ENCODE assay signal across 1 cellular context in the genomic region with DNA sequence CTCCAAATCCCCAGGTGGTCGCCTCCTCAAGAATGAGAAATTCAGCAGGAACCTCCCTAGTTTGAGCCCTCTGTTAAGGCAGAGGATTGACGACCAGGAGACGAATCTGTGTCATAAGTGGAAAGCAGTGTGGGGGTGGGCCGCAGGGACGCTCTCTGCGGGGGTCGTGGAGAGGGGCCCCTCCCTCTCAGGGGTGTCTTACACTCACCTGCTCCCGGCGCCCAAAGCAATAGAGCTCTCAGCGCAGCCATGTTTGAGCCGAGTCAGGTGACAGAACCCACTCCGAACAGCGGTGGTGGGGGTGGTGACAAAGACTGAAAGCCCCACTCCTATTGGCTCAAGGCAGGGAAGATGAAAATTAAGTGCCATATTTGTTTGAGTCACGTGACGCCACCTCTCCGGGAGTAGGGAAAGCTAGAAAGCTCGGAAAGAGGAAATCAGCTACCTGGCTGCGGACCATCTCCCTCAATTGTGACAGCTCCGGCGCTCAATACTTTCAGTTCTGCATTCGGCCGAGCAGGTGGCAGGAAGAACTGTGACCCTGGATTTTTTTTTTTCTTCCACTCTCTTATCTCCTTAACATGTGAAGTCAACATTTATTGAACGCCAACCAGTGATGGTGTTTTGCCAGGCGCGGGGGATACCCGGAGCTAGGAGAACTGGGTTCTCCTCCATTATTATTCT.
A peak's percentile ranks its signal among the peaks of the same experiment; 100 is the strongest.
TF ChIP-seq lines count a peak whose summit lies in the region.

A gene (minus strand): TSS at position 265 of the 684 bp plus-strand sequence. CDS start 627 bp downstream, outside the sequence.

TF ChIP-seq in HepG2, 621 proteins besides CTCF, POLR2A, EP300 and RAD21 (continued from another document and continues in another):
- TF ChIP-seq, protein P1, sequence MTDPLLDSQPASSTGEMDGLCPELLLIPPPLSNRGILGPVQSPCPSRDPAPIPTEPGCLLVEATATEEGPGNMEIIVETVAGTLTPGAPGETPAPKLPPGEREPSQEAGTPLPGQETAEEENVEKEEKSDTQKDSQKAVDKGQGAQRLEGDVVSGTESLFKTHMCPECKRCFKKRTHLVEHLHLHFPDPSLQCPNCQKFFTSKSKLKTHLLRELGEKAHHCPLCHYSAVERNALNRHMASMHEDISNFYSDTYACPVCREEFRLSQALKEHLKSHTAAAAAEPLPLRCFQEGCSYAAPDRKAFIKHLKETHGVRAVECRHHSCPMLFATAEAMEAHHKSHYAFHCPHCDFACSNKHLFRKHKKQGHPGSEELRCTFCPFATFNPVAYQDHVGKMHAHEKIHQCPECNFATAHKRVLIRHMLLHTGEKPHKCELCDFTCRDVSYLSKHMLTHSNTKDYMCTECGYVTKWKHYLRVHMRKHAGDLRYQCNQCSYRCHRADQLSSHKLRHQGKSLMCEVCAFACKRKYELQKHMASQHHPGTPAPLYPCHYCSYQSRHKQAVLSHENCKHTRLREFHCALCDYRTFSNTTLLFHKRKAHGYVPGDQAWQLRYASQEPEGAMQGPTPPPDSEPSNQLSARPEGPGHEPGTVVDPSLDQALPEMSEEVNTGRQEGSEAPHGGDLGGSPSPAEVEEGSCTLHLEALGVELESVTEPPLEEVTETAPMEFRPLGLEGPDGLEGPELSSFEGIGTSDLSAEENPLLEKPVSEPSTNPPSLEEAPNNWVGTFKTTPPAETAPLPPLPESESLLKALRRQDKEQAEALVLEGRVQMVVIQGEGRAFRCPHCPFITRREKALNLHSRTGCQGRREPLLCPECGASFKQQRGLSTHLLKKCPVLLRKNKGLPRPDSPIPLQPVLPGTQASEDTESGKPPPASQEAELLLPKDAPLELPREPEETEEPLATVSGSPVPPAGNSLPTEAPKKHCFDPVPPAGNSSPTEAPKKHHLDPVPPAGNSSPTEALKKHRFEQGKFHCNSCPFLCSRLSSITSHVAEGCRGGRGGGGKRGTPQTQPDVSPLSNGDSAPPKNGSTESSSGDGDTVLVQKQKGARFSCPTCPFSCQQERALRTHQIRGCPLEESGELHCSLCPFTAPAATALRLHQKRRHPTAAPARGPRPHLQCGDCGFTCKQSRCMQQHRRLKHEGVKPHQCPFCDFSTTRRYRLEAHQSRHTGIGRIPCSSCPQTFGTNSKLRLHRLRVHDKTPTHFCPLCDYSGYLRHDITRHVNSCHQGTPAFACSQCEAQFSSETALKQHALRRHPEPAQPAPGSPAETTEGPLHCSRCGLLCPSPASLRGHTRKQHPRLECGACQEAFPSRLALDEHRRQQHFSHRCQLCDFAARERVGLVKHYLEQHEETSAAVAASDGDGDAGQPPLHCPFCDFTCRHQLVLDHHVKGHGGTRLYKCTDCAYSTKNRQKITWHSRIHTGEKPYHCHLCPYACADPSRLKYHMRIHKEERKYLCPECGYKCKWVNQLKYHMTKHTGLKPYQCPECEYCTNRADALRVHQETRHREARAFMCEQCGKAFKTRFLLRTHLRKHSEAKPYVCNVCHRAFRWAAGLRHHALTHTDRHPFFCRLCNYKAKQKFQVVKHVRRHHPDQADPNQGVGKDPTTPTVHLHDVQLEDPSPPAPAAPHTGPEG (CRISPR knock-in tag; IDR thresholded peaks at IDR 0.05), result no peak
- no peak for TF ChIP-seq SAFB2 (CRISPR knock-in tag; IDR thresholded peaks at IDR 0.05; ENCODE audit: borderline replicate concordance, low read depth)
- TF ChIP-seq, protein P2, sequence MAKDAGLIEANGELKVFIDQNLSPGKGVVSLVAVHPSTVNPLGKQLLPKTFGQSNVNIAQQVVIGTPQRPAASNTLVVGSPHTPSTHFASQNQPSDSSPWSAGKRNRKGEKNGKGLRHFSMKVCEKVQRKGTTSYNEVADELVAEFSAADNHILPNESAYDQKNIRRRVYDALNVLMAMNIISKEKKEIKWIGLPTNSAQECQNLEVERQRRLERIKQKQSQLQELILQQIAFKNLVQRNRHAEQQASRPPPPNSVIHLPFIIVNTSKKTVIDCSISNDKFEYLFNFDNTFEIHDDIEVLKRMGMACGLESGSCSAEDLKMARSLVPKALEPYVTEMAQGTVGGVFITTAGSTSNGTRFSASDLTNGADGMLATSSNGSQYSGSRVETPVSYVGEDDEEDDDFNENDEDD (CRISPR knock-in tag; IDR thresholded peaks at IDR 0.05; ENCODE audit: borderline replicate concordance), result no peak
- no peak for TF ChIP-seq KLF12 (CRISPR knock-in tag; IDR thresholded peaks at IDR 0.05; ENCODE audit: borderline replicate concordance)
- TF ChIP-seq, protein P3, sequence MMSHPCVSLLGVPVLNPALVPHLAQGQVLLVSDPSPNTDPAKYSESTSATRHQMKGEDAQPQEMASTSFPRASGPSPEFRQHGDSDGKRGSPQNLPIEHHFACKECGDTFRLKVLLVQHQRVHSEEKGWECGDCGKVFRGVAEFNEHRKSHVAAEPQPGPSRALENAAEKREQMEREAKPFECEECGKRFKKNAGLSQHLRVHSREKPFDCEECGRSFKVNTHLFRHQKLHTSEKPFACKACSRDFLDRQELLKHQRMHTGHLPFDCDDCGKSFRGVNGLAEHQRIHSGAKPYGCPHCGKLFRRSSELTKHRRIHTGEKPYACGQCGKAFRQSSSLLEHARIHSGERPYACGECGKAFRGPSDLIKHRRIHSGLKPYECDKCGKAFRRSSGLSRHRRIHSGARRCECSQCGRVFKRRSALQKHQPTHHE (CRISPR knock-in tag; IDR thresholded peaks at IDR 0.05; ENCODE audit: borderline replicate concordance), result no peak
- TF ChIP-seq ZFX (CRISPR knock-in tag; IDR thresholded peaks at IDR 0.05; ENCODE audit: low read depth), result no peak
- TF ChIP-seq FOSL2 (CRISPR knock-in tag; IDR thresholded peaks at IDR 0.05), result no peak
- no peak for TF ChIP-seq PCBP2 (optimal IDR thresholded peaks at IDR 0.05; ENCODE audit: low read depth, low read length, poor library complexity, severe bottlenecking)
- peak; percentile 76 for TF ChIP-seq ATF1 (CRISPR knock-in tag; IDR thresholded peaks at IDR 0.05)
- TF ChIP-seq GTF2F1 (IDR thresholded peaks at IDR 0.05; ENCODE audit: low read length), result peak; percentile 89; the same call in 1 of the 2 replicates
- TF ChIP-seq NCOA1 (CRISPR knock-in tag; IDR thresholded peaks at IDR 0.05), result no peak
- no peak for TF ChIP-seq TOPORS (CRISPR knock-in tag; IDR thresholded peaks at IDR 0.05)
- TF ChIP-seq GATAD2A (CRISPR knock-in tag; IDR thresholded peaks at IDR 0.05), result peak; percentile 48
- no peak for TF ChIP-seq ZNF615 (CRISPR knock-in tag; IDR thresholded peaks at IDR 0.05; ENCODE audit: borderline replicate concordance)
- no peak for TF ChIP-seq SMAD1 (CRISPR knock-in tag; IDR thresholded peaks at IDR 0.05; ENCODE audit: borderline replicate concordance, low read depth)
- TF ChIP-seq MAFF (IDR thresholded peaks at IDR 0.05; ENCODE audit: low read depth, low read length), result no peak
- TF ChIP-seq ZNF672 (CRISPR knock-in tag; IDR thresholded peaks at IDR 0.05), result no peak
- TF ChIP-seq CCDC6 (CRISPR knock-in tag; IDR thresholded peaks at IDR 0.05), result no peak
- no peak for TF ChIP-seq SKI (IDR thresholded peaks at IDR 0.05; ENCODE audit: partially characterized antibody)
- TF ChIP-seq JUND (CRISPR knock-in tag; IDR thresholded peaks at IDR 0.05), result no peak
- TF ChIP-seq HNRNPK (IDR thresholded peaks at IDR 0.05; ENCODE audit: low read depth, low read length, poor library complexity, severe bottlenecking), result no peak
- no peak for TF ChIP-seq ZNF383 (CRISPR knock-in tag; IDR thresholded peaks at IDR 0.05; ENCODE audit: borderline replicate concordance)
- no peak for TF ChIP-seq RFX1 (IDR thresholded peaks at IDR 0.05)
- TF ChIP-seq ZNF12 (CRISPR knock-in tag; IDR thresholded peaks at IDR 0.05), result 0 out of 2 replicates have a peak, but pooled peaks have one; percentile 17
- no peak for TF ChIP-seq ZNF138 (CRISPR knock-in tag; IDR thresholded peaks at IDR 0.05; ENCODE audit: low read depth)
- TF ChIP-seq, protein P4, sequence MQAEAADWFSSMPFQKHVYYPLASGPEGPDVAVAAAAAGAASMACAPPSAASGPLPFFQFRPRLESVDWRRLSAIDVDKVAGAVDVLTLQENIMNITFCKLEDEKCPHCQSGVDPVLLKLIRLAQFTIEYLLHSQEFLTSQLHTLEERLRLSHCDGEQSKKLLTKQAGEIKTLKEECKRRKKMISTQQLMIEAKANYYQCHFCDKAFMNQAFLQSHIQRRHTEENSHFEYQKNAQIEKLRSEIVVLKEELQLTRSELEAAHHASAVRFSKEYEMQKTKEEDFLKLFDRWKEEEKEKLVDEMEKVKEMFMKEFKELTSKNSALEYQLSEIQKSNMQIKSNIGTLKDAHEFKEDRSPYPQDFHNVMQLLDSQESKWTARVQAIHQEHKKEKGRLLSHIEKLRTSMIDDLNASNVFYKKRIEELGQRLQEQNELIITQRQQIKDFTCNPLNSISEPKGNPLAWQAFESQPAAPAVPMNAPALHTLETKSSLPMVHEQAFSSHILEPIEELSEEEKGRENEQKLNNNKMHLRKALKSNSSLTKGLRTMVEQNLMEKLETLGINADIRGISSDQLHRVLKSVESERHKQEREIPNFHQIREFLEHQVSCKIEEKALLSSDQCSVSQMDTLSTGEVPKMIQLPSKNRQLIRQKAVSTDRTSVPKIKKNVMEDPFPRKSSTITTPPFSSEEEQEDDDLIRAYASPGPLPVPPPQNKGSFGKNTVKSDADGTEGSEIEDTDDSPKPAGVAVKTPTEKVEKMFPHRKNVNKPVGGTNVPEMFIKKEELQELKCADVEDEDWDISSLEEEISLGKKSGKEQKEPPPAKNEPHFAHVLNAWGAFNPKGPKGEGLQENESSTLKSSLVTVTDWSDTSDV (CRISPR knock-in tag; IDR thresholded peaks at IDR 0.05), result no peak
- TF ChIP-seq, protein P5, sequence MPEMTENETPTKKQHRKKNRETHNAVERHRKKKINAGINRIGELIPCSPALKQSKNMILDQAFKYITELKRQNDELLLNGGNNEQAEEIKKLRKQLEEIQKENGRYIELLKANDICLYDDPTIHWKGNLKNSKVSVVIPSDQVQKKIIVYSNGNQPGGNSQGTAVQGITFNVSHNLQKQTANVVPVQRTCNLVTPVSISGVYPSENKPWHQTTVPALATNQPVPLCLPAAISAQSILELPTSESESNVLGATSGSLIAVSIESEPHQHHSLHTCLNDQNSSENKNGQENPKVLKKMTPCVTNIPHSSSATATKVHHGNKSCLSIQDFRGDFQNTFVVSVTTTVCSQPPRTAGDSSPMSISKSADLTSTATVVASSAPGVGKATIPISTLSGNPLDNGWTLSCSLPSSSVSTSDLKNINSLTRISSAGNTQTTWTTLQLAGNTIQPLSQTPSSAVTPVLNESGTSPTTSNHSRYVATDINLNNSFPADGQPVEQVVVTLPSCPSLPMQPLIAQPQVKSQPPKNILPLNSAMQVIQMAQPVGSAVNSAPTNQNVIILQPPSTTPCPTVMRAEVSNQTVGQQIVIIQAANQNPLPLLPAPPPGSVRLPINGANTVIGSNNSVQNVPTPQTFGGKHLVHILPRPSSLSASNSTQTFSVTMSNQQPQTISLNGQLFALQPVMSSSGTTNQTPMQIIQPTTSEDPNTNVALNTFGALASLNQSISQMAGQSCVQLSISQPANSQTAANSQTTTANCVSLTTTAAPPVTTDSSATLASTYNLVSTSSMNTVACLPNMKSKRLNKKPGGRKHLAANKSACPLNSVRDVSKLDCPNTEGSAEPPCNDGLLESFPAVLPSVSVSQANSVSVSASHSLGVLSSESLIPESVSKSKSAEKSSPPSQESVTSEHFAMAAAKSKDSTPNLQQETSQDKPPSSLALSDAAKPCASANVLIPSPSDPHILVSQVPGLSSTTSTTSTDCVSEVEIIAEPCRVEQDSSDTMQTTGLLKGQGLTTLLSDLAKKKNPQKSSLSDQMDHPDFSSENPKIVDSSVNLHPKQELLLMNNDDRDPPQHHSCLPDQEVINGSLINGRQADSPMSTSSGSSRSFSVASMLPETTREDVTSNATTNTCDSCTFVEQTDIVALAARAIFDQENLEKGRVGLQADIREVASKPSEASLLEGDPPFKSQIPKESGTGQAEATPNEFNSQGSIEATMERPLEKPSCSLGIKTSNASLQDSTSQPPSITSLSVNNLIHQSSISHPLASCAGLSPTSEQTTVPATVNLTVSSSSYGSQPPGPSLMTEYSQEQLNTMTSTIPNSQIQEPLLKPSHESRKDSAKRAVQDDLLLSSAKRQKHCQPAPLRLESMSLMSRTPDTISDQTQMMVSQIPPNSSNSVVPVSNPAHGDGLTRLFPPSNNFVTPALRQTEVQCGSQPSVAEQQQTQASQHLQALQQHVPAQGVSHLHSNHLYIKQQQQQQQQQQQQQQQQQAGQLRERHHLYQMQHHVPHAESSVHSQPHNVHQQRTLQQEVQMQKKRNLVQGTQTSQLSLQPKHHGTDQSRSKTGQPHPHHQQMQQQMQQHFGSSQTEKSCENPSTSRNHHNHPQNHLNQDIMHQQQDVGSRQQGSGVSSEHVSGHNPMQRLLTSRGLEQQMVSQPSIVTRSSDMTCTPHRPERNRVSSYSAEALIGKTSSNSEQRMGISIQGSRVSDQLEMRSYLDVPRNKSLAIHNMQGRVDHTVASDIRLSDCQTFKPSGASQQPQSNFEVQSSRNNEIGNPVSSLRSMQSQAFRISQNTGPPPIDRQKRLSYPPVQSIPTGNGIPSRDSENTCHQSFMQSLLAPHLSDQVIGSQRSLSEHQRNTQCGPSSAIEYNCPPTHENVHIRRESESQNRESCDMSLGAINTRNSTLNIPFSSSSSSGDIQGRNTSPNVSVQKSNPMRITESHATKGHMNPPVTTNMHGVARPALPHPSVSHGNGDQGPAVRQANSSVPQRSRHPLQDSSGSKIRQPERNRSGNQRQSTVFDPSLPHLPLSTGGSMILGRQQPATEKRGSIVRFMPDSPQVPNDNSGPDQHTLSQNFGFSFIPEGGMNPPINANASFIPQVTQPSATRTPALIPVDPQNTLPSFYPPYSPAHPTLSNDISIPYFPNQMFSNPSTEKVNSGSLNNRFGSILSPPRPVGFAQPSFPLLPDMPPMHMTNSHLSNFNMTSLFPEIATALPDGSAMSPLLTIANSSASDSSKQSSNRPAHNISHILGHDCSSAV (CRISPR knock-in tag; IDR thresholded peaks at IDR 0.05; ENCODE audit: borderline replicate concordance), result no peak
- no peak for TF ChIP-seq HNRNPUL1 (IDR thresholded peaks at IDR 0.05; ENCODE audit: low read depth, low read length)
- TF ChIP-seq, protein P6, sequence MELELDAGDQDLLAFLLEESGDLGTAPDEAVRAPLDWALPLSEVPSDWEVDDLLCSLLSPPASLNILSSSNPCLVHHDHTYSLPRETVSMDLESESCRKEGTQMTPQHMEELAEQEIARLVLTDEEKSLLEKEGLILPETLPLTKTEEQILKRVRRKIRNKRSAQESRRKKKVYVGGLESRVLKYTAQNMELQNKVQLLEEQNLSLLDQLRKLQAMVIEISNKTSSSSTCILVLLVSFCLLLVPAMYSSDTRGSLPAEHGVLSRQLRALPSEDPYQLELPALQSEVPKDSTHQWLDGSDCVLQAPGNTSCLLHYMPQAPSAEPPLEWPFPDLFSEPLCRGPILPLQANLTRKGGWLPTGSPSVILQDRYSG (CRISPR knock-in tag; IDR thresholded peaks at IDR 0.05), result no peak
- no peak for TF ChIP-seq ZBTB21 (CRISPR knock-in tag; IDR thresholded peaks at IDR 0.05)
- no peak for TF ChIP-seq TCF7 (IDR thresholded peaks at IDR 0.05; ENCODE audit: low read depth)
- TF ChIP-seq RARA (CRISPR knock-in tag; IDR thresholded peaks at IDR 0.05), result no peak
- no peak for TF ChIP-seq SP4 (CRISPR knock-in tag; IDR thresholded peaks at IDR 0.05)
- no peak for TF ChIP-seq ZNF777 (CRISPR knock-in tag; IDR thresholded peaks at IDR 0.05)
- TF ChIP-seq MTF1 (CRISPR knock-in tag; IDR thresholded peaks at IDR 0.05), result no peak
- TF ChIP-seq ZSCAN22 (CRISPR knock-in tag; IDR thresholded peaks at IDR 0.05), result no peak
- TF ChIP-seq PLRG1 (conservative IDR thresholded peaks at IDR 0.05), result no peak
- 0 out of 2 replicates have a peak, but pooled peaks have one; percentile 59 for TF ChIP-seq ZBTB38 (CRISPR knock-in tag; IDR thresholded peaks at IDR 0.05)
- TF ChIP-seq NFE2L2 (IDR thresholded peaks at IDR 0.05; ENCODE audit: low read length), result peak; percentile 13; the same call in 1 of the 2 replicates
